In genomic region chr1:70372426-70372825, GRCh38 we compare ENCODE assay signal across 9 cellular contexts.
"Had no signal": no experiment of that assay in that cellular context is flagged by ENCODE, and none has a peak within 500 bp of the region (broad histone marks: within the 10 kb centered on the region; RNA-seq: fewer than 3 reads in every experiment).

No MANE protein-coding gene starts in this region.

- H3K9ac ChIP-seq: GM23248 had no signal

- H3K27ac Mint-ChIP-seq: HFFc6 had no signal

- H3K4me3 ChIP-seq: GM23248, HAP-1, K562 had no signal

- H2AFZ ChIP-seq: GM23248 had no signal

- DNase-seq: GM23248, H7, HFFc6, IMR-90, KG1 had no signal

- H3K27ac ChIP-seq: GM23248, HL-60 had no signal

- H3K9me3 ChIP-seq: HAP-1 had no signal

- H3K9me3 Mint-ChIP-seq: HFFc6 had no signal

- H3K36me3 ChIP-seq: HAP-1 had no signal

- H3K4me3 Mint-ChIP-seq: HFFc6 had no signal

- ATAC-seq: HCT116, K562 had no signal
